1 cellular context compared by ENCODE assay signal in the genomic region with DNA sequence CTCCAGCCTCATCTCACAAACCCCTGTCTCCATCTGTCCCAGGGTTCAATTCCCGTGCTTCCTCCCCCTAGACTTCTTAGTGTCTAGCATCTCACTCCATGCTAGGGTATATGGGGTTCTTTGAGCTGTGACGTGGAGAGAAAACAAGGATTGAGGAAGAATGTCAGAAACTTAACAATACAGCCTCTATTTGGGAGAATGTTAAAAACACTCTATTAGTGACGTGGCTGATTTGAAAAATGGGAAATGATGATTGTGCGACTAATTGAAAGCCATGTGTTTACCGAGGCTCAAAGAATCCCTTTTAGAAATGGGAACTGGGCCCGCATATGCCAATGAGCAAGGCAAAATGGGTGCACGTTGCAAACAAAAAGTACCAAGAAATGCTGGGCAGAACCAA.
TF ChIP-seq lines count a peak whose summit lies in the region.

No MANE protein-coding gene starts in this region.

TF ChIP-seq in IMR-90, 13 proteins besides CTCF, POLR2A, EP300 and RAD21:
- TF ChIP-seq RCOR1 (IDR thresholded peaks at IDR 0.05; ENCODE audit: insufficient replicate concordance, low read length) (no peak), MAFK (IDR thresholded peaks at IDR 0.05; ENCODE audit: low read depth, low read length) (no peak), MXI1 (IDR thresholded peaks at IDR 0.05; ENCODE audit: borderline replicate concordance, low read depth, low read length) (no peak), MAZ (IDR thresholded peaks at IDR 0.05; ENCODE audit: borderline replicate concordance, low read depth, low read length) (no peak), SMC3 (IDR thresholded peaks at IDR 0.05; ENCODE audit: low read depth, low read length) (no peak), BHLHE40 (IDR thresholded peaks at IDR 0.05; ENCODE audit: low read depth, low read length) (no peak), CHD1 (IDR thresholded peaks at IDR 0.05; ENCODE audit: low read depth, low read length) (no peak), RFX5 (IDR thresholded peaks at IDR 0.05; ENCODE audit: low read depth, low read length) (no peak), CEBPB (IDR thresholded peaks at IDR 0.05; ENCODE audit: low read depth, low read length) (no peak), FOS (IDR thresholded peaks at IDR 0.05; ENCODE audit: low read depth, low read length) (no peak)
- TF ChIP-seq, protein P1, sequence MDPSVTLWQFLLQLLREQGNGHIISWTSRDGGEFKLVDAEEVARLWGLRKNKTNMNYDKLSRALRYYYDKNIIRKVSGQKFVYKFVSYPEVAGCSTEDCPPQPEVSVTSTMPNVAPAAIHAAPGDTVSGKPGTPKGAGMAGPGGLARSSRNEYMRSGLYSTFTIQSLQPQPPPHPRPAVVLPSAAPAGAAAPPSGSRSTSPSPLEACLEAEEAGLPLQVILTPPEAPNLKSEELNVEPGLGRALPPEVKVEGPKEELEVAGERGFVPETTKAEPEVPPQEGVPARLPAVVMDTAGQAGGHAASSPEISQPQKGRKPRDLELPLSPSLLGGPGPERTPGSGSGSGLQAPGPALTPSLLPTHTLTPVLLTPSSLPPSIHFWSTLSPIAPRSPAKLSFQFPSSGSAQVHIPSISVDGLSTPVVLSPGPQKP (IDR thresholded peaks at IDR 0.05; ENCODE audit: borderline replicate concordance, low read depth, low read length) = no peak
- TF ChIP-seq, protein P2, sequence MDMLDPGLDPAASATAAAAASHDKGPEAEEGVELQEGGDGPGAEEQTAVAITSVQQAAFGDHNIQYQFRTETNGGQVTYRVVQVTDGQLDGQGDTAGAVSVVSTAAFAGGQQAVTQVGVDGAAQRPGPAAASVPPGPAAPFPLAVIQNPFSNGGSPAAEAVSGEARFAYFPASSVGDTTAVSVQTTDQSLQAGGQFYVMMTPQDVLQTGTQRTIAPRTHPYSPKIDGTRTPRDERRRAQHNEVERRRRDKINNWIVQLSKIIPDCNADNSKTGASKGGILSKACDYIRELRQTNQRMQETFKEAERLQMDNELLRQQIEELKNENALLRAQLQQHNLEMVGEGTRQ (IDR thresholded peaks at IDR 0.05; ENCODE audit: low read depth, low read length) = no peak
